11 cellular contexts compared by ENCODE assay signal in genomic region chr22:46105494-46106278, GRCh38. TPM values are rescaled to one million over a fixed set of nuclear protein-coding genes. Genes with fewer than 3 reads are reported as not detected.
DNase-seq lines count a peak whose midpoint lies in the region; ATAC-seq and TF ChIP-seq lines count a peak whose summit lies in the region.
"Had no signal": no experiment of that assay in that cellular context is flagged by ENCODE, and none has a peak within 500 bp of the region (broad histone marks: within the 10 kb centered on the region; RNA-seq: fewer than 3 reads in every experiment).

No MANE protein-coding gene starts in this region.

- intact Hi-C loops in A673 (cut with micrococcal nuclease; ENCODE audit: unreplicated experiment), result no loop called here
- intact Hi-C loops in esophagus squamous epithelium (cut with DNase I), result no loop called here

- no peak overlapping the region for H4K8ac ChIP-seq in neuronal stem cell (ENCODE audit: low read depth, low read length)

- H3K36me3 ChIP-seq in A673 (ENCODE audit: insufficient read depth, low read length, poor library complexity, severe bottlenecking), result peaks cover 90% of the 10 kb centered on the region
- H3K36me3 ChIP-seq in esophagus squamous epithelium, result peaks cover 12 to 82% (median 20%) of the 10 kb centered on the region in 3 donors
- H3K36me3 ChIP-seq in neuronal stem cell (replicated peaks in 1 of 2; ENCODE audit: control insufficient read depth in 2 of 2, insufficient read depth in 2 of 2, low read length in 2 of 2), result no peaks in the 10 kb centered on the region

- peaks cover 8% of the 10 kb centered on the region for H3K4me1 ChIP-seq in A673 (ENCODE audit: insufficient read depth, low read length, poor library complexity, severe bottlenecking)
- H3K4me1 ChIP-seq in esophagus squamous epithelium, result peaks cover 79 to 100% (median 92%) of the 10 kb centered on the region in 3 donors
- H3K4me1 ChIP-seq in neuronal stem cell (ENCODE audit: control insufficient read depth in 2 of 2, insufficient read depth in 1 of 2, low read depth in 1 of 2, low read length in 2 of 2), result peaks cover 0 to 3% of the 10 kb centered on the region in 2 donors

- DNase-seq in A673 (ENCODE audit: low spot score), result no peak
- DNase-seq in RWPE1 (ENCODE audit: low spot score), result peak; percentile 65
- DNase-seq in esophagus squamous epithelium (lab: John Stamatoyannopoulos, UW), result no peak
- no peak for DNase-seq in neuronal stem cell (ENCODE audit: low spot score)
- DNase-seq in T1000 (lab: John Stamatoyannopoulos, UW), result no peak
- no peak for DNase-seq in activated effector memory CD4-positive, alpha-beta T cell treated with Interleukin-2 at 50 U/mL for 16 hours
- DNase-seq in activated T-cell treated with anti-CD3 and anti-CD28 coated beads, Interleukin-2, amount 50 U/mL, for 48 hours, result no peak
- DNase-seq: activated naive CD4-positive, alpha-beta T cell treated with anti-CD3 and anti-CD28 coated beads for 36 hours; CD4-positive, CD25-positive, alpha-beta regulatory T cell; NCI-H2107 had no signal

- no peaks in the 10 kb centered on the region for H3K27me3 ChIP-seq in A673 (replicated peaks; ENCODE audit: insufficient read depth, low read depth, low read length, poor library complexity)
- no peaks in the 10 kb centered on the region for H3K27me3 ChIP-seq in esophagus squamous epithelium
- peaks cover 0 to 89% (median 3%) of the 10 kb centered on the region in 3 experiments for H3K27me3 ChIP-seq in neuronal stem cell (ENCODE audit: control insufficient read depth in 3 of 3, insufficient read depth in 3 of 3, low read depth in 1 of 3, low read length in 3 of 3)

- H2BK120ac ChIP-seq in neuronal stem cell (ENCODE audit: low read depth, low read length), result no peak overlapping the region

- no peak for ATAC-seq in GM18858 (IDR thresholded peaks at IDR 0.05; ENCODE audit: unreplicated experiment)

- peak overlapping the region; percentile 15 for H2BK15ac ChIP-seq in neuronal stem cell (ENCODE audit: low read length)

- peak overlapping the region; percentile 64 for H3K18ac ChIP-seq in neuronal stem cell (ENCODE audit: low read length)

- no peak overlapping the region for H3K9ac ChIP-seq in neuronal stem cell (ENCODE audit: low read depth, low read length, poor library complexity)

- H3K9me3 ChIP-seq in A673 (ENCODE audit: low read depth, low read length, poor library complexity, severe bottlenecking) (no peaks in the 10 kb centered on the region), esophagus squamous epithelium (no peaks in the 10 kb centered on the region), neuronal stem cell (replicated peaks in 1 of 2; ENCODE audit: control insufficient read depth in 2 of 2, insufficient read depth in 1 of 2, low read depth in 1 of 2, low read length in 2 of 2) (no peaks in the 10 kb centered on the region)

- TF ChIP-seq POLR2A in esophagus squamous epithelium (IDR thresholded peaks at IDR 0.05), result peak in 1 of 4 donors; percentile 14

- H3K4ac ChIP-seq in neuronal stem cell (ENCODE audit: low read length), result no peak overlapping the region

- H4K91ac ChIP-seq in neuronal stem cell (ENCODE audit: low read depth, low read length, poor library complexity), result no peak overlapping the region

- peak overlapping the region; percentile 93 for H3K23ac ChIP-seq in neuronal stem cell (ENCODE audit: low read depth, low read length, poor library complexity)

- no peak overlapping the region for H2BK12ac ChIP-seq in neuronal stem cell (ENCODE audit: low read length)

- peak overlapping the region; percentile 24 for H3K27ac ChIP-seq in A673 (ENCODE audit: low read depth, low read length, poor library complexity, severe bottlenecking)
- H3K27ac ChIP-seq in RWPE1, result peak overlapping the region; percentile 99
- H3K27ac ChIP-seq in esophagus squamous epithelium, result peak overlapping the region; percentile 87 to 94 (median 92)
- H3K27ac ChIP-seq in neuronal stem cell (replicated peaks; ENCODE audit: low read length), result no peak overlapping the region

- H3K14ac ChIP-seq in neuronal stem cell (ENCODE audit: low read length), result peak overlapping the region; percentile 25

- TF ChIP-seq CTCF in A673 (conservative IDR thresholded peaks at IDR 0.05; ENCODE audit: low read depth, low read length), result no peak
- no peak for TF ChIP-seq CTCF in RWPE1 (conservative IDR thresholded peaks at IDR 0.05; ENCODE audit: low read depth)
- no peak for TF ChIP-seq CTCF in esophagus squamous epithelium (IDR thresholded peaks at IDR 0.05)

- no peak overlapping the region for H3K4me2 ChIP-seq in neuronal stem cell (ENCODE audit: insufficient read depth, low read length, poor library complexity, severe bottlenecking)

- peaks cover 2% of the 10 kb centered on the region for H3K79me1 ChIP-seq in neuronal stem cell (ENCODE audit: low read depth, low read length)

- H3K4me3 ChIP-seq in A673 (ENCODE audit: low read depth, low read length, poor library complexity, severe bottlenecking) (no peak overlapping the region), esophagus squamous epithelium (peak overlapping the region in 1 of 4 donors; percentile 20), neuronal stem cell (ENCODE audit: low read length in 2 of 2) (no peak overlapping the region)

- CTCF ChIA-PET in A673 (lab: Charles Lee), result no interaction called here
- CTCF ChIA-PET in RWPE1 (lab: Yijun Ruan, JAX), result interaction anchor here (0.6 kb wide), 1 partner anchor 30 kb away, joined by 3 read pairs; no protein-coding TSS in a partner anchor

- BruUV-seq in A673 (replicated peaks; lab: Mats Ljungman, UMichigan), result no TSS peak

- no peak overlapping the region for H2BK5ac ChIP-seq in neuronal stem cell (ENCODE audit: low read length)

- no peak overlapping the region for H2AFZ ChIP-seq in neuronal stem cell (ENCODE audit: low read length)

- H2AK5ac ChIP-seq in neuronal stem cell (ENCODE audit: low read depth, low read length), result peak overlapping the region; percentile 35

- POLR2A ChIA-PET in A673 (lab: Charles Lee; ENCODE audit: low non-redundant PET), result no interaction called here
- POLR2A ChIA-PET in RWPE1 (lab: Yijun Ruan, JAX; ENCODE audit: low non-redundant PET), result no interaction called here

- WGBS in esophagus squamous epithelium, 2 donors, result 3 to 35% methylated on average over 7 to 11 of the region's 25 CpGs
- no CpG with 5 or more reads among the region's 25 CpGs for WGBS in neuronal stem cell (ENCODE audit: extremely low coverage in 2 of 2, insufficient read length in 2 of 2, insufficient replicate concordance in 1 of 2), 2 donors

RNA-seq across cellular contexts. Expression of gene PPARA, which starts 44.6 kb away (rescaled TPM):
- 2.0 and 4.0 TPM in 2 replicates for total RNA-seq in A673 (2021)
- total RNA-seq in esophagus squamous epithelium, result 10 to 100 TPM in 2 of 4 donors, 1 to 10 TPM in 2; 7.7 to 18.5 (median 10.1) TPM
- polyA plus RNA-seq in neuronal stem cell (2013, experiment 1 of 2), result 4.4 TPM
- 4.3 TPM for polyA plus RNA-seq in neuronal stem cell (2013, experiment 2 of 2)
